8 cellular contexts compared by ENCODE assay signal in the genomic region with DNA sequence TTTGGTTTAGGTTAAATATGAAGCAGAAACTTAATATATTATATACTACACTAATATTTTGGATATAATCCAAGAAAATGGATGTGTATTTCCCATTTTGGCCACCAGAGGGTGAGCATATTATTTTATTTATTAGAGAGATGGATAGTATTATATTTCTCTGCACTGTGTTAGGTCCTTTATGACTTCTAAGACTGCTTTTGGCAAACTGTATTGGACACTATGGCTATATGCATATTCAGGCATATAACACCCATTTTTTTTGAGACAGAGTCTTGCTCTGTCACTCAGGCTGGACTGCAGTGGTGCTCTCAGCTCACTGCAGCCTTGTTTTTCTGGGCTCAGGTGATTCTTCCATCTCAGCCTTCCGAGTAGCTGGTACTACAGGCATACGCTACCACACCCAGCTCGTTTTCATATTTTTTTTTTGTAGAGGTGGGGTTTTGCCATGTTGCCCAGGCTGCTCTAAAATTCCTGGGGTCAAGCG. TPM values are rescaled to one million over a fixed set of nuclear protein-coding genes. Genes with fewer than 3 reads are reported as not detected.
A peak's percentile ranks its signal among the peaks of the same experiment; 100 is the strongest.
DNase-seq lines count a peak whose midpoint lies in the region; ATAC-seq and TF ChIP-seq lines count a peak whose summit lies in the region.

No MANE protein-coding gene starts in this region.

- no TSS peak for BruUV-seq in MCF 10A (replicated peaks; lab: Mats Ljungman, UMichigan)

- TF ChIP-seq CTCF in MCF 10A (IDR thresholded peaks at IDR 0.05; ENCODE audit: unreplicated experiment): peak; percentile 40
- TF ChIP-seq CTCF in lower lobe of right lung (IDR thresholded peaks at IDR 0.05): peak; percentile 77

- DNase-seq in NCI-H2196 (lab: John Stamatoyannopoulos, UW; ENCODE audit: unreplicated experiment) (peak; percentile 37), NCI-H2196 treated with DMSO at 0.1 percent for 48 hours (lab: John Stamatoyannopoulos, UW; ENCODE audit: unreplicated experiment) (no peak), M059J (ENCODE audit: low read depth) (peak; percentile 48), MCF 10A (ENCODE audit: unreplicated experiment) (peak; percentile 66), lower lobe of right lung (no peak), HK-2 (ENCODE audit: unreplicated experiment) (no peak)
- DNase-seq in activated T-cell treated with anti-CD3 and anti-CD28 coated beads, Interleukin-2, amount 50 U/mL, for 48 hours: no peak

- no peak overlapping the region for H3K27ac Mint-ChIP-seq in MCF 10A (ENCODE audit: low read depth, unreplicated experiment)

- no peaks in the 10 kb centered on the region for H3K27me3 Mint-ChIP-seq in MCF 10A (ENCODE audit: insufficient read depth, unreplicated experiment)

- no peak overlapping the region for H3K4me3 Mint-ChIP-seq in MCF 10A (ENCODE audit: unreplicated experiment)

- peaks cover 6% of the 10 kb centered on the region for H3K9me3 Mint-ChIP-seq in MCF 10A (ENCODE audit: unreplicated experiment)

- POLR2A ChIA-PET in MCF 10A (lab: Yijun Ruan, JAX): no interaction called here

- no peaks in the 10 kb centered on the region for H3K9me3 ChIP-seq in lower lobe of right lung

- ATAC-seq in lower lobe of right lung: peak; percentile 31 to 52
- ATAC-seq in GM19455 (IDR thresholded peaks at IDR 0.05; ENCODE audit: unreplicated experiment): no peak

- H3K27me3 ChIP-seq in lower lobe of right lung (ENCODE audit: low read depth): no peaks in the 10 kb centered on the region

- no peak overlapping the region for H3K27ac ChIP-seq in lower lobe of right lung

- no peak overlapping the region for H3K4me3 ChIP-seq in lower lobe of right lung

- no peaks in the 10 kb centered on the region for H3K36me3 ChIP-seq in lower lobe of right lung

- H3K4me1 Mint-ChIP-seq in MCF 10A (ENCODE audit: insufficient read depth, unreplicated experiment): peaks cover 7% of the 10 kb centered on the region

- CTCF ChIA-PET in MCF 10A (lab: Yijun Ruan, JAX): interaction anchor here (0.6 to 3.5 kb wide), 28 partner anchors 9 to 1410 kb away, joined by 3 to 26 read pairs (median 4); no protein-coding TSS in a partner anchor

- intact Hi-C loops in MCF 10A (cut with micrococcal nuclease) (loop anchor here (1.0 kb wide), 1 partner anchor 671 kb away; no protein-coding TSS in a partner anchor), lower lobe of right lung (cut with DNase I) (no loop called here)

- peaks cover 6% of the 10 kb centered on the region for H3K36me3 Mint-ChIP-seq in MCF 10A (ENCODE audit: insufficient read depth, unreplicated experiment)

- H3K4me1 ChIP-seq in lower lobe of right lung: no peaks in the 10 kb centered on the region

RNA-seq across cellular contexts. Expression of a gene that starts 17.8 kb away (rescaled TPM):
- total RNA-seq in M059J (2014; rRNA removed; shearing (Covaris generic)): 101 and 119 TPM in 2 replicates
- total RNA-seq in MCF 10A (2022) (60.2 and 77.9 TPM in 2 replicates), lower lobe of right lung (49.8 TPM)

RNA-seq across cellular contexts. Expression of a gene that starts 52.1 kb away (rescaled TPM):
- 5.1 and 6.9 TPM in 2 replicates for total RNA-seq in M059J (2014; rRNA removed; shearing (Covaris generic))
- total RNA-seq in MCF 10A (2022) (7.6 and 7.9 TPM in 2 replicates), lower lobe of right lung (6.9 TPM)

RNA-seq across cellular contexts. Expression of a gene that starts 52.4 kb away (rescaled TPM):
- total RNA-seq in M059J (2014; rRNA removed; shearing (Covaris generic)): 63.0 and 69.4 TPM in 2 replicates
- total RNA-seq in MCF 10A (2022) (31.4 and 31.8 TPM in 2 replicates), lower lobe of right lung (18.5 TPM)

Comparison
In these comparisons a context has a peak if more than half of its experiments do, and no peak if none do; other contexts are left out.
1. DNase-seq: peak in NCI-H2196 (single experiment), M059J (single experiment) and MCF 10A (single experiment); none in NCI-H2196 treated with DMSO at 0.1 percent for 48 hours (single experiment), lower lobe of right lung (single experiment), activated T-cell treated with anti-CD3 and anti-CD28 coated beads, Interleukin-2, amount 50 U/mL, for 48 hours (0 of 2) and HK-2 (single experiment).